2 cellular contexts compared by ENCODE assay signal in the genomic region with DNA sequence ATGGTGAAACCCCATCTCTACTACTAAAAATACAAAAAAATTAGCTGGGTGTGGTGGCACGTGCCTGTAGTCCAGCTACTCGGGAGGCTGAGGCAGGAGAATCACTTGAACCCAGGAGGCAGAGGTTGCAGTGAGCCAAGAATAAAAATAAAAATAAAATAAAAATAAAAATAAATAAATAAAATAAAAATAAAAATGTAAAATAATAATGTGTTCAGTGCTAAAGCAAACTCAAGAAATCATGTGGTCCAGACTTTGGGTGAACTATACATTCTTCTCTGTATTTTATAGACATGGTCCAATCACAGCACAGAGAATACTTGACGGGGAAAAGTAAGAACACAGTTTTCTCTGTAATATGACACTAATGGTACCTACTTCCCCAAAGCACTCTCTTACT. TPM values are rescaled to one million over a fixed set of nuclear protein-coding genes. Genes with fewer than 3 reads are reported as not detected.
"Had no signal": no experiment of that assay in that cellular context is flagged by ENCODE, and none has a peak within 500 bp of the region (broad histone marks: within the 10 kb centered on the region; RNA-seq: fewer than 3 reads in every experiment).

No MANE protein-coding gene starts in this region.

RNA-seq across cellular contexts. Expression of gene NRAP, which starts 11.4 kb away (rescaled TPM):
- total RNA-seq: G401, GM12878 had no signal
- polyA plus RNA-seq: GM12878 had no signal
